ENCODE assay signal across 8 cellular contexts in the genomic region with DNA sequence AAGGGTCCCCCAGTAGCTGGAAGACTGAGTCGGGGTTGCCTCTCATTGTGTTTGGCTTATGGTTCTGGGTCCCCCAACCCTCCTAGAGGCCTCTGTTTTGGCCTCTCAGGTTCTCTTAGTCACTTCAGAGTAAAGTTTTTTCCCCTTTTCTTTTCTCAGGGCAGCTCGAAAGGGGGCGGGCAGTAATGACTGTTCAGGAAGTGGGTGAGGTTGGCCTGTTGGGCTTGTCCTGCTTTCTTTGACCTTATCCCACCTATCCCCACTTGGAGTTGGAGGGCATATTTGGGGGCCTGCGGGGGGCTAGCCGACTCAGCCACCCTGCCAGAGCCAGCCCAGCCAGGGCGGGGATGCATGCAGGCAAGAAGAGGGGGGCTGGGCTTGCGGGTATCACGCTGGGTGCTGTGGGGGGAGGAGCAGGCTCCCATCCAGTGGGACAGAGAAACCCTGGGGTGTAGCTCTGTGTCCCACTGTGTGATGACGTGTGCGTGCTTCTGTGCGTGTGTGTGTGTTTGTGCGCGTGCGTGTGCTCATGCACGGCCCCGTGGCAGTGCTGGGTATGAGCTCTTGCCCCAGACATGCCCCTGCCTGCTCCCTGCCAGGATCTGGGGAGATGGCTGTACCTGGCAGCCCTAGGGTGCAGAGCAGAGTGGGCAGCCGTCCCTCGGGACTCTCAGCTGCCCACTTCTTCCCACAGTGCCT. TPM values are rescaled to one million over a fixed set of nuclear protein-coding genes. Genes with fewer than 3 reads are reported as not detected.
DNase-seq lines count a peak whose midpoint lies in the region; ATAC-seq and TF ChIP-seq lines count a peak whose summit lies in the region.

No MANE protein-coding gene starts in this region.

- TF ChIP-seq CTCF in GM20000 (IDR thresholded peaks at IDR 0.05; ENCODE audit: extremely low read depth, missing control alignments) (no peak), astrocyte of the cerebellum (IDR thresholded peaks at IDR 0.05; ENCODE audit: low read depth, low read length, missing control alignments) (no peak)

- in situ Hi-C loops in astrocyte of the cerebellum (cut with HindIII; ENCODE audit: low sequenced_read_pairs) = no loop called here

- no peaks in the 10 kb centered on the region for H3K27me3 Mint-ChIP-seq in T-helper 17 cell

- H3K4me3 ChIP-seq in ACC112 (ENCODE audit: low read depth, low read length) (peak overlapping the region; percentile 92), astrocyte of the cerebellum (ENCODE audit: low read depth, low read length) (peak overlapping the region; percentile 67)

- peak overlapping the region; percentile 60 for H2AFZ ChIP-seq in ACC112 (ENCODE audit: low read length, unreplicated experiment)

- no peaks in the 10 kb centered on the region for H3K9me3 ChIP-seq in T-helper 17 cell (ENCODE audit: control insufficient read depth, low read length, poor library complexity, severe bottlenecking)

- no peaks in the 10 kb centered on the region for H3K36me3 ChIP-seq in ACC112 (ENCODE audit: insufficient read depth, low read length)

- peak; percentile 68 for DNase-seq in GM20000 (ENCODE audit: low spot score)
- peak; percentile 52 to 67 (median 58) for DNase-seq in T-helper 17 cell
- DNase-seq in astrocyte of the cerebellum (ENCODE audit: low read depth) = no peak
- DNase-seq in kidney glomerular epithelial cell (lab: John Stamatoyannopoulos, UW) = peak; percentile 50
- DNase-seq in stimulated activated CD4-positive, alpha-beta T cell treated with anti-CD3 and anti-CD28 coated beads, Interleukin-4, amount 100 ng/mL, for 24 hours = peak; percentile 74

- peaks cover 4% of the 10 kb centered on the region for H3K36me3 Mint-ChIP-seq in T-helper 17 cell (ENCODE audit: low read depth)

- H3K4me1 Mint-ChIP-seq in T-helper 17 cell = peaks cover 38% of the 10 kb centered on the region

- peaks cover 8% of the 10 kb centered on the region for H3K4me1 ChIP-seq in ACC112 (ENCODE audit: control insufficient read depth, insufficient read depth, low read length, unreplicated experiment)

- ATAC-seq in T-helper 17 cell (peak; percentile 14), GM21723 (IDR thresholded peaks at IDR 0.05; ENCODE audit: unreplicated experiment) (no peak), GM21515 (IDR thresholded peaks at IDR 0.05; ENCODE audit: unreplicated experiment) (no peak)

- H3K79me2 ChIP-seq in ACC112 (ENCODE audit: control insufficient read depth, insufficient read depth, low read length, unreplicated experiment) = peaks cover 32% of the 10 kb centered on the region

- no peak overlapping the region for H3K4me3 Mint-ChIP-seq in T-helper 17 cell

- no peaks in the 10 kb centered on the region for H3K27me3 ChIP-seq in ACC112 (ENCODE audit: insufficient read depth, low read length)

- no peak overlapping the region for H3K27ac Mint-ChIP-seq in T-helper 17 cell

- peak overlapping the region; percentile 98 for H3K27ac ChIP-seq in ACC112 (ENCODE audit: low read depth, low read length)

RNA-seq across cellular contexts. Expression of a gene that starts 1.4 kb away (rescaled TPM):
- 100 to 1,000 TPM; 112 to 125 TPM for total RNA-seq in T-helper 17 cell

RNA-seq across cellular contexts. Expression of a gene that starts 15.6 kb away (rescaled TPM):
- 10 to 100 TPM; 75.8 to 82.1 TPM for total RNA-seq in T-helper 17 cell

RNA-seq across cellular contexts. Expression of a gene that starts 28.1 kb away (rescaled TPM):
- total RNA-seq in T-helper 17 cell = 10 to 100 TPM; 27.7 to 28.1 TPM

RNA-seq across cellular contexts. Expression of a gene that starts 31.4 kb away (rescaled TPM):
- under 1 TPM in 1 of 2 donors, not detected in 1; 0.50 TPM for total RNA-seq in T-helper 17 cell

RNA-seq across cellular contexts. Expression of a gene that starts 31.9 kb away (rescaled TPM):
- 10 to 100 TPM; 16.0 to 17.7 TPM for total RNA-seq in T-helper 17 cell
